ENCODE assay signal across 8 cellular contexts in the genomic region with DNA sequence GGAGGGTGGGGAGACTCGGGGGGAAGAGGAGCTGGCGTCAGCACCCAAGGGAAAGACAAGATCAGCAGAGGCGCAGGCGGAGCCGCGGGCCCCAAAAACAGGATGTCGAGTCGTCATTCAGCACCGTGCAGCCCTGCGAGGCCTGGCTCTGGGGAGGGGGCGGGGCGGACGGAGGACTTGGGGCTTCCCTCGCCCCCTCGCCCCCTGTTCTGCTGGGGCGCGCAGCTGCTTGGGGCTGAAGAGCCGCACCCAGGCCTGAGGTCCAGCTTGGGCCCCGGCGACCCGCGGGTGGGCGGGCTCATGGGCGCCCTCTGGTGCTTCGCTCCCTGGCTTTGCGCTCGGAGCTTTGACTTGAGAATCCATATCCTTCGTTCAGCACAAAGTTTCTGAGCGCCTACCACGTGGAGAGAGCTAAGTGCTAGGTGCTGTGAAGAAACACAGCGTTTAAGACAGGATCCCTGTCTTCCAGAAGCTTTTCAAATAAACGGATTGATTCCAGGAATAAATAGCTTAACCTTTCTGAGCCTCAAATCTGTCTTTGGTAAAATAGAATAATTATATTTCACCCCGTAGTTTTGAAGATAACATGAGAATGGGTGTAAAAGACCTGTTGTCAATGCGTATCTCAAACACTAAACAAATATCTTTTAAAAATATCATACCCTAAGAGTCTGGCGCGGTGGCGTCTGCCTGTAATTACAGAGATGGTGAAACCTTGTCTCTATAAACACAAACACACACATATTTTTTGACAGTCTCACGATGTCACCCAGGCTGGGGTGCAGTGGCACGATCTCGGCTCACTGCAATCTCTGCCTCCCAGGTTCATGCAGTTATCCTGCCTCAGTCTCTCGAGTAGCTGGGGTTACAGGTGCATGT. TPM values are rescaled to one million over a fixed set of nuclear protein-coding genes. Genes with fewer than 3 reads are reported as not detected.
A peak's percentile ranks its signal among the peaks of the same experiment; 100 is the strongest.
DNase-seq lines count a peak whose midpoint lies in the region; ATAC-seq and TF ChIP-seq lines count a peak whose summit lies in the region.

No MANE protein-coding gene starts in this region.

- peak; percentile 59 for TF ChIP-seq CTCF in liver (IDR thresholded peaks at IDR 0.05; ENCODE audit: low read depth, low read length, missing input control)

- DNase-seq in CD1c-positive myeloid dendritic cell (ENCODE audit: extremely low spot score) (peak; percentile 95), NCI-H345 (lab: John Stamatoyannopoulos, UW) (peak; percentile 81)
- DNase-seq in activated CD4-positive, CD25-positive, alpha-beta regulatory T cell (lab: John Stamatoyannopoulos, UW): peak in 3 of 4 experiments; percentile 82 to 90 (median 86)
- DNase-seq in stimulated activated CD8-positive, alpha-beta memory T cell treated with anti-CD3 and anti-CD28 coated beads, Interleukin-12 subunit alpha, Interleukin-12 subunit beta, amount 100 ng/mL, for 24 hours (ENCODE audit: extremely low read depth): peak; percentile 92

- ATAC-seq in GM19035 (IDR thresholded peaks at IDR 0.05; ENCODE audit: unreplicated experiment) (peak; percentile 56), HG03196 (IDR thresholded peaks at IDR 0.05; ENCODE audit: unreplicated experiment) (peak; percentile 45)

- peak overlapping the region; percentile 100 for H3K27ac Mint-ChIP-seq in dendritic cell treated with granulocyte-macrophage colony-stimulating factor and Interleukin-4, amounts not matched to agents 40 ng/mL and 50 ng/mL, for 4 days

- peaks cover 48% of the 10 kb centered on the region for H3K4me1 Mint-ChIP-seq in dendritic cell treated with granulocyte-macrophage colony-stimulating factor and Interleukin-4, amounts not matched to agents 40 ng/mL and 50 ng/mL, for 4 days (ENCODE audit: low read depth)

- peak overlapping the region; percentile 84 to 94 for H3K27ac ChIP-seq in liver (ENCODE audit: low read depth in 1 of 2, low read length in 2 of 2)

- no peaks in the 10 kb centered on the region for H3K9me3 Mint-ChIP-seq in dendritic cell treated with granulocyte-macrophage colony-stimulating factor and Interleukin-4, amounts not matched to agents 40 ng/mL and 50 ng/mL, for 4 days

- no peaks in the 10 kb centered on the region for H3K27me3 Mint-ChIP-seq in dendritic cell treated with granulocyte-macrophage colony-stimulating factor and Interleukin-4, amounts not matched to agents 40 ng/mL and 50 ng/mL, for 4 days

- H3K4me3 Mint-ChIP-seq in dendritic cell treated with granulocyte-macrophage colony-stimulating factor and Interleukin-4, amounts not matched to agents 40 ng/mL and 50 ng/mL, for 4 days: peak overlapping the region; percentile 91

- H3K4me1 ChIP-seq in liver (ENCODE audit: control insufficient read depth in 4 of 4, insufficient read depth in 4 of 4, low read length in 3 of 4): peaks cover 0 to 12% (median 5%) of the 10 kb centered on the region in 4 donors

- intact Hi-C loops in dendritic cell treated with granulocyte-macrophage colony-stimulating factor and Interleukin-4, amounts not matched to agents 40 ng/mL and 50 ng/mL, for 4 days (cut with micrococcal nuclease): loop anchor here (2.0 kb wide), 2 partner anchors 13 to 17 kb away; partner anchors contain the start of gene STIM1

- peaks cover 37% of the 10 kb centered on the region for H3K36me3 Mint-ChIP-seq in dendritic cell treated with granulocyte-macrophage colony-stimulating factor and Interleukin-4, amounts not matched to agents 40 ng/mL and 50 ng/mL, for 4 days (ENCODE audit: low read depth)

- H3K9ac ChIP-seq in liver (ENCODE audit: low read depth in 1 of 2, low read length in 2 of 2): peak overlapping the region in 1 of 2 donors; percentile 60

- no peaks in the 10 kb centered on the region for H3K9me3 ChIP-seq in liver (ENCODE audit: control insufficient read depth in 4 of 4, low read length in 3 of 4)

- TF ChIP-seq RAD21 in liver (IDR thresholded peaks at IDR 0.05): peak; percentile 68 to 76

- H3K36me3 ChIP-seq in liver (ENCODE audit: control insufficient read depth in 4 of 4, insufficient read depth in 3 of 4, low read depth in 1 of 4, low read length in 3 of 4): no peaks in the 10 kb centered on the region

- peak overlapping the region; percentile 23 to 89 (median 68) for H3K4me3 ChIP-seq in liver (ENCODE audit: low read depth in 1 of 3, low read length in 3 of 3)

- no peaks in the 10 kb centered on the region for H3K27me3 ChIP-seq in liver (ENCODE audit: control insufficient read depth in 4 of 4, insufficient read depth in 4 of 4, low read length in 3 of 4)

- 17% methylated on average over 41 of the region's 41 CpGs for WGBS in liver

TF ChIP-seq in liver, 16 proteins besides CTCF, POLR2A, EP300 and RAD21:
- TF ChIP-seq REST (IDR thresholded peaks at IDR 0.05) (no peak), JUND (IDR thresholded peaks at IDR 0.05) (no peak), NR2F2 (IDR thresholded peaks at IDR 0.05) (no peak), RXRA (IDR thresholded peaks at IDR 0.05) (peak in 1 of 2 donors; percentile 16), YY1 (IDR thresholded peaks at IDR 0.05) (peak; percentile 71), GABPA (IDR thresholded peaks at IDR 0.05 in 1 of 2, conservative IDR thresholded peaks at IDR 0.05 in 1 of 2) (no peak), FOXA2 (IDR thresholded peaks at IDR 0.05) (no peak), SP1 (IDR thresholded peaks at IDR 0.05) (no peak), TAF1 (conservative IDR thresholded peaks at IDR 0.05) (no peak), HNF4A (conservative IDR thresholded peaks at IDR 0.05) (peak; percentile 21 to 36)
- TF ChIP-seq, protein P1, sequence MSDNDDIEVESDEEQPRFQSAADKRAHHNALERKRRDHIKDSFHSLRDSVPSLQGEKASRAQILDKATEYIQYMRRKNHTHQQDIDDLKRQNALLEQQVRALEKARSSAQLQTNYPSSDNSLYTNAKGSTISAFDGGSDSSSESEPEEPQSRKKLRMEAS (IDR thresholded peaks at IDR 0.05): peak; percentile 52

RNA-seq across cellular contexts. Expression of gene RHOG, which starts 0.9 kb away (rescaled TPM):
- total RNA-seq in liver: 10 to 100 TPM in 1 of 2 donors, 1 to 10 TPM in 1; 7.4 to 13.8 TPM
- 10 to 100 TPM; 21.9 to 32.9 TPM for polyA plus RNA-seq in liver

RNA-seq across cellular contexts. Expression of gene STIM1, which starts 13.8 kb away (rescaled TPM):
- 10 to 100 TPM; 21.6 to 42.9 TPM for total RNA-seq in liver
- polyA plus RNA-seq in liver: 10 to 100 TPM; 19.7 to 28.5 TPM

RNA-seq across cellular contexts. Expression of gene PGAP2, which starts 33.3 kb away (rescaled TPM):
- total RNA-seq in liver: 10 to 100 TPM; 11.6 to 12.3 TPM
- 10 to 100 TPM in 1 of 2 donors, 1 to 10 TPM in 1; 10.0 to 14.8 TPM for polyA plus RNA-seq in liver

RNA-seq across cellular contexts. Expression of gene NUP98, which starts 44.3 kb away (rescaled TPM):
- total RNA-seq in liver: 10 to 100 TPM; 68.9 to 75.0 TPM
- polyA plus RNA-seq in liver: 10 to 100 TPM; 10.9 to 18.8 TPM

Comparison
In these comparisons a context has a peak if more than half of its experiments do, and no peak if none do; other contexts are left out.
1. Peak in every context shown above with its lines: DNase-seq, ATAC-seq, H3K4me3 ChIP-seq and H3K27ac ChIP-seq.